Comparison of ENCODE assay signal across 8 cellular contexts in the genomic region with DNA sequence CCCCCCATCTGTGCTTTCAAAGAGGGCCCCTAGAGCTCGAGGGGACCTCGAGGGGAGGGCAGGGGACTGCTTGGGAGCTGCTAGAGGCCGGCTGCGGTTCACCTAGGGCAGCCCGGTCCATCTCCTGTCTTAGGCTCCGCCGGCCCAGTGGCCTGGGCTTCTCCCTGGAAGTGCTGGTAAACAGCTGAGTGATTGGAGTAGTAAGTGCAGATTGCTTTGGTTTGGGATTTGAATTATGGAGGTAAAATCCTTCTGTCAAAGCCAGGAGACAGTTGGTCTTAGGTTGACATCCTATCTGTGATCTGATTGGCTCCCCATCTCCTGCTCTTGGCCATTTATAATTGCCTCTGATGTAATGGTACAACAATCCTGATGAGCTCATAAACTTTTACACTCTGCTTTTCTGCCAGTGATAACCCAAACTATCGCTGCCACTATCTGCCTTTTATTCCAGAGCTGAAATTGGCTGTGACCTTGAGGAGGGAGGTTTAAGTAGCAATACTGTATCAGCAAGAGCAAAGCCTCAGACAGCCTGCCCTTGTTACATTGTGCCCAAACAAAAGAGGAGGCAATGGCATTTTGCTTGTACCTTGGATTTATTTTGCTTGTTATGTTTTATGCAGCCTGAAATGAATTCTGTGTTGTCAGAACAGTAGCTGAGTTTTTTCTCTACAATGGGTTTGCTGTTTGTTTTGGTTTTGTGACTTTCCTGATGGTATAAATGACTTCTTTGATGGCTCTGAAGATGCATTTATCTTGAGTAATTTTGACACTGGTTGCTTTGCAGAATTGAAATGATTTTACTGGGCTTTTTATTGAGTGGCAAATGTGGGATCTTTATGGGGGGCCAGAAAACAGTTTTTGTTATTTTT. TPM values are rescaled to one million over a fixed set of nuclear protein-coding genes. Genes with fewer than 3 reads are reported as not detected.
DNase-seq lines count a peak whose midpoint lies in the region; ATAC-seq and TF ChIP-seq lines count a peak whose summit lies in the region.

No MANE protein-coding gene starts in this region.

- H3K9me3 Mint-ChIP-seq in activated CD4-positive, alpha-beta memory T cell treated with anti-CD3 and anti-CD28 coated beads, Interleukin-2, amount 10 ng/mL, durations not matched to agents 7 days and 5 days: no peaks in the 10 kb centered on the region

- H3K27ac ChIP-seq in HL-60 (replicated peaks): peak overlapping the region; percentile 90
- H3K27ac ChIP-seq in mucosa of rectum (ENCODE audit: low read depth in 2 of 2, low read length in 2 of 2): peak overlapping the region; percentile 92 to 97
- H3K27ac ChIP-seq in uterus: peak overlapping the region; percentile 98 to 99

- H3K27ac Mint-ChIP-seq in activated CD4-positive, alpha-beta memory T cell treated with anti-CD3 and anti-CD28 coated beads, Interleukin-2, amount 10 ng/mL, durations not matched to agents 7 days and 5 days: no peak overlapping the region

- DNase-seq in DMS 273 treated with DMSO at 0.1 percent for 48 hours (lab: John Stamatoyannopoulos, UW) (peak; percentile 88), HL-60 (ENCODE audit: low read depth in 1 of 2, low spot score in 1 of 2) (peak in 1 of 2 experiments; percentile 65), NCI-H69 (lab: John Stamatoyannopoulos, UW) (peak; percentile 84), uterus (peak; percentile 31 to 65)
- peak; percentile 48 for DNase-seq in activated CD4-positive, alpha-beta memory T cell treated with anti-CD3 and anti-CD28 coated beads, Interleukin-2, amount 10 ng/mL, durations not matched to agents 7 days and 5 days

- TF ChIP-seq POLR2A in uterus (IDR thresholded peaks at IDR 0.05): peak; percentile 65 to 66

- H3K36me3 Mint-ChIP-seq in activated CD4-positive, alpha-beta memory T cell treated with anti-CD3 and anti-CD28 coated beads, Interleukin-2, amount 10 ng/mL, durations not matched to agents 7 days and 5 days (ENCODE audit: low read depth): peaks cover 2% of the 10 kb centered on the region

- peak overlapping the region; percentile 71 to 85 for H3K9ac ChIP-seq in mucosa of rectum (ENCODE audit: low read depth in 1 of 2, low read length in 2 of 2)

- H3K27me3 ChIP-seq in HL-60 (ENCODE audit: insufficient read depth, poor library complexity, severe bottlenecking) (no peaks in the 10 kb centered on the region), mucosa of rectum (ENCODE audit: control insufficient read depth in 2 of 2, insufficient read depth in 2 of 2, low read length in 2 of 2) (no peaks in the 10 kb centered on the region), uterus (no peaks in the 10 kb centered on the region)

- intact Hi-C loops in uterus (cut with DNase I; ENCODE audit: low total_unique reads): loop anchor here (2.0 kb wide), 1 partner anchor 91 kb away; no protein-coding TSS in a partner anchor

- POLR2A ChIA-PET in activated CD4-positive, alpha-beta memory T cell treated with anti-CD3 and anti-CD28 coated beads, Interleukin-2, amount 10 ng/mL, durations not matched to agents 7 days and 5 days (lab: Charles Lee): interaction anchor here (0.8 to 16.4 kb wide), 24 partner anchors 8 to 410 kb away, joined by 3 to 516 read pairs (median 6); partner anchors contain the start of genes HMGN2 and PIGV

- no peaks in the 10 kb centered on the region for H3K27me3 Mint-ChIP-seq in activated CD4-positive, alpha-beta memory T cell treated with anti-CD3 and anti-CD28 coated beads, Interleukin-2, amount 10 ng/mL, durations not matched to agents 7 days and 5 days

- H3K9me3 ChIP-seq in mucosa of rectum (ENCODE audit: control insufficient read depth in 2 of 2, low read length in 2 of 2) (no peaks in the 10 kb centered on the region), uterus (no peaks in the 10 kb centered on the region)

- peak overlapping the region; percentile 83 for H3K4me3 ChIP-seq in HL-60 (replicated peaks; ENCODE audit: insufficient read depth, low read length)
- H3K4me3 ChIP-seq in mucosa of rectum (ENCODE audit: low read length in 2 of 2): peak overlapping the region; percentile 70 to 72
- H3K4me3 ChIP-seq in uterus: peak overlapping the region; percentile 60 to 98

- H3K36me3 ChIP-seq in mucosa of rectum (ENCODE audit: control insufficient read depth in 2 of 2, insufficient read depth in 2 of 2, low read length in 2 of 2) (no peaks in the 10 kb centered on the region), uterus (no peaks in the 10 kb centered on the region)

- no peak for TF ChIP-seq CTCF in HL-60 (IDR thresholded peaks at IDR 0.05; ENCODE audit: insufficient read depth, low read length)
- peak in 1 of 4 experiments; percentile 12 for TF ChIP-seq CTCF in uterus (IDR thresholded peaks at IDR 0.05)

- no peak overlapping the region for H3K4me3 Mint-ChIP-seq in activated CD4-positive, alpha-beta memory T cell treated with anti-CD3 and anti-CD28 coated beads, Interleukin-2, amount 10 ng/mL, durations not matched to agents 7 days and 5 days

- ATAC-seq in esophagus mucosa (peak; percentile 58), GM19467 (IDR thresholded peaks at IDR 0.05; ENCODE audit: unreplicated experiment) (no peak)

- H3K4me1 Mint-ChIP-seq in activated CD4-positive, alpha-beta memory T cell treated with anti-CD3 and anti-CD28 coated beads, Interleukin-2, amount 10 ng/mL, durations not matched to agents 7 days and 5 days: peaks cover 18% of the 10 kb centered on the region

- H3K4me1 ChIP-seq in mucosa of rectum (ENCODE audit: control insufficient read depth in 2 of 2, insufficient read depth in 2 of 2, low read length in 2 of 2): peaks cover 42 to 61% of the 10 kb centered on the region in 2 donors
- H3K4me1 ChIP-seq in uterus: peaks cover 21 to 22% of the 10 kb centered on the region in 2 donors

- CTCF ChIA-PET in activated CD4-positive, alpha-beta memory T cell treated with anti-CD3 and anti-CD28 coated beads, Interleukin-2, amount 10 ng/mL, durations not matched to agents 7 days and 5 days (lab: Charles Lee): interaction anchor here (0.6 to 4.7 kb wide), 15 partner anchors 11 to 575 kb away, joined by 3 to 50 read pairs (median 5); partner anchors contain the start of gene PIGV

RNA-seq across cellular contexts. Expression of gene ARID1A, which starts 2.4 kb away (rescaled TPM):
- total RNA-seq in activated CD4-positive, alpha-beta memory T cell treated with anti-CD3 and anti-CD28 coated beads, Interleukin-2, amount 10 ng/mL, durations not matched to agents 7 days and 5 days: 10 to 100 TPM; 88.9 to 90.0 TPM
- total RNA-seq in esophagus mucosa (44.3 TPM), uterus (100 to 1,000 TPM in 1 of 4 donors, 10 to 100 TPM in 3; 16.7 to 119 (median 41.2) TPM)
